17 cellular contexts compared by ENCODE assay signal in the genomic region with DNA sequence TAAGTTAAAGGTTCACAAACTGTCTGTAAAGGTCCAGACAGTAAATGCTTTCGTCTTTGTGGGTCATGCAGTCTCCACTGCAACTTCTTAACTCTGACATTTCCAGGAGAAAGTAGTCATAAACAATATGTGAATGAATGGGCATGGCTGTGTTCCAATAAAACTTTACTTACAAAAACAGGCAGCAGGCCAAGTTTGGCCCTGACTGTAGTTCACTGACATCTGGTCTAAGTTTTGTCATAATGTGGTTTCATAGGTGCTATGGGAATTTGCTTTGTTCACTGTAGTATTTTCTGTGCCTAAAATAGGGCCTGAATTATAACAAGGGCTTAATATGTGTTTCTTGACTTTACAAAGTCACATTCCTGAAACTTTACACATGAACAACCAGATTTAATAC.
DNase-seq lines count a peak whose midpoint lies in the region; ATAC-seq, FAIRE-seq and TF ChIP-seq lines count a peak whose summit lies in the region.
"Had no signal": no experiment of that assay in that cellular context is flagged by ENCODE, and none has a peak within 500 bp of the region (broad histone marks: within the 10 kb centered on the region; RNA-seq: fewer than 3 reads in every experiment).

No MANE protein-coding gene starts in this region.

- no peaks in the 10 kb centered on the region for H4K20me1 ChIP-seq in GM12878 (ENCODE audit: control insufficient read depth, insufficient read depth)

- H3K36me3 ChIP-seq in GM12878 (ENCODE audit: control insufficient read depth in 2 of 2, insufficient read depth in 2 of 2, low read length in 1 of 2) (no peaks in the 10 kb centered on the region), ascending aorta (no peaks in the 10 kb centered on the region), esophagus muscularis mucosa (no peaks in the 10 kb centered on the region)
- H3K36me3 ChIP-seq: esophagus squamous epithelium, vagina had no signal

- RAD21 ChIA-PET in GM12878 (lab: Charles Lee; ENCODE audit: unreplicated experiment), result interaction anchor here (1.2 kb wide), 1 partner anchor 534 kb away, joined by 3 read pairs; no protein-coding TSS in a partner anchor

- no peak for TF ChIP-seq RAD21 in GM12878 (IDR thresholded peaks at IDR 0.05; ENCODE audit: insufficient read depth, low read depth, low read length)

- in situ Hi-C loops in GM12878 (cut with MboI), result no loop called here

- no peak overlapping the region for H3K4me2 ChIP-seq in GM12878 (ENCODE audit: control insufficient read depth, insufficient read depth)

- H3K9ac ChIP-seq in GM12878 (ENCODE audit: control insufficient read depth, insufficient read depth, low read length), result no peak overlapping the region

- SMC1A ChIA-PET in GM12878 (lab: Charles Lee; ENCODE audit: uncharacterized antibody, unreplicated experiment), result interaction anchor here (1.0 to 1.6 kb wide), 2 partner anchors 10 to 405 kb away, joined by 3 to 4 read pairs; no protein-coding TSS in a partner anchor

- WGBS in GM12878 (ENCODE audit: insufficient coverage, insufficient replicate concordance, low lambda C conversion rate, missing lambda C conversion rate), result 33% methylated on average over 1 of the region's 1 CpG
- 87% methylated on average over 1 of the region's 1 CpG for WGBS in esophagus muscularis mucosa

- CTCF ChIA-PET in GM12878 (lab: Yijun Ruan, JAX), result interaction anchor here (0.8 to 1.0 kb wide), 2 partner anchors 10 to 559 kb away, joined by 3 read pairs; no protein-coding TSS in a partner anchor

- TF ChIP-seq POLR2A in GM12878 (IDR thresholded peaks at IDR 0.05; ENCODE audit: low read depth, low read length), result no peak
- no peak for TF ChIP-seq POLR2A in erythroblast (IDR thresholded peaks at IDR 0.05; ENCODE audit: low read length)
- TF ChIP-seq POLR2A in esophagus muscularis mucosa (IDR thresholded peaks at IDR 0.05; ENCODE audit: low read depth), result no peak

- intact Hi-C loops in GM12878 (cut with micrococcal nuclease; ENCODE audit: unreplicated experiment) (loop anchor here (10.0 kb wide), 1 partner anchor 307 kb away; the partner anchor contains the start of gene LRIG1), ascending aorta (cut with DNase I) (no loop called here), esophagus muscularis mucosa (cut with DNase I) (no loop called here)

- no TSS peak for BruUV-seq in GM12878 (replicated peaks; lab: Mats Ljungman, UMichigan)

- H3K79me2 ChIP-seq in GM12878 (ENCODE audit: control insufficient read depth, insufficient read depth, low read length), result no peaks in the 10 kb centered on the region

- TF ChIP-seq CTCF in GM12878 (IDR thresholded peaks at IDR 0.05 in 2 of 3, conservative IDR thresholded peaks at IDR 0.05 in 1 of 3; ENCODE audit: control insufficient read depth in 2 of 3, extremely low read depth in 1 of 3, insufficient read depth in 1 of 3, low read depth in 3 of 3, low read length in 3 of 3) (no peak), fibroblast of the aortic adventitia (IDR thresholded peaks at IDR 0.05; ENCODE audit: insufficient read depth, low read length) (no peak), ascending aorta (IDR thresholded peaks at IDR 0.05) (no peak), esophagus muscularis mucosa (IDR thresholded peaks at IDR 0.05) (no peak)

- ATAC-seq in GM12878 (no peak), HG02840 (IDR thresholded peaks at IDR 0.05; ENCODE audit: low FRiP score, unreplicated experiment) (no peak)
- ATAC-seq: activated CD4-positive, CD25-positive, alpha-beta regulatory T cell treated with anti-CD3 and anti-CD28 coated beads, Interleukin-2, amount 50 U/mL, for 24 hours; activated T-helper 17 cell treated with anti-CD3 and anti-CD28 coated beads, Interleukin-2, amount 50 U/mL, for 72 hours; HCT116; left cardiac atrium had no signal

- no peak overlapping the region for H3K4me3 ChIP-seq in GM12878
- H3K4me3 ChIP-seq in fibroblast of the aortic adventitia (ENCODE audit: low read depth, low read length), result no peak overlapping the region
- no peak overlapping the region for H3K4me3 ChIP-seq in ascending aorta
- no peak overlapping the region for H3K4me3 ChIP-seq in esophagus muscularis mucosa
- H3K4me3 ChIP-seq: esophagus squamous epithelium, vagina had no signal

- POLR2A ChIA-PET in GM12878 (lab: Charles Lee), result interaction anchor here (0.7 kb wide), 1 partner anchor 435 kb away, joined by 4 read pairs; no protein-coding TSS in a partner anchor

- FAIRE-seq in GM12878 (lab: Jason Lieb, UNC), result no peak
- FAIRE-seq: GM18507 had no signal

- no peak overlapping the region for H2AFZ ChIP-seq in GM12878 (ENCODE audit: control insufficient read depth, low read depth, low read length)

- no peaks in the 10 kb centered on the region for H3K4me1 ChIP-seq in GM12878 (ENCODE audit: control insufficient read depth, insufficient read depth, low read length)
- H3K4me1 ChIP-seq in ascending aorta, result no peaks in the 10 kb centered on the region
- peaks cover 0 to 19% (median 11%) of the 10 kb centered on the region in 4 donors for H3K4me1 ChIP-seq in esophagus muscularis mucosa
- H3K4me1 ChIP-seq: vagina had no signal

- DNase-seq in A172 (ENCODE audit: low spot score) (peak; percentile 33), HT1080 (ENCODE audit: low read depth) (peak; percentile 72), GM12878 (ENCODE audit: low read depth, low spot score) (no peak), fibroblast of the aortic adventitia (ENCODE audit: low read depth) (peak; percentile 62), ascending aorta (ENCODE audit: low spot score in 2 of 2) (no peak), erythroblast (lab: John Stamatoyannopoulos, UW) (no peak), esophagus muscularis mucosa (ENCODE audit: extremely low spot score) (no peak)
- DNase-seq: DMS79, esophagus squamous epithelium, left cardiac atrium, NCI-H2029 had no signal

- TF ChIP-seq EP300 in GM12878 (IDR thresholded peaks at IDR 0.05; ENCODE audit: borderline replicate concordance in 1 of 2, control insufficient read depth in 1 of 2, low read depth in 2 of 2, low read length in 2 of 2) (no peak), esophagus muscularis mucosa (IDR thresholded peaks at IDR 0.05) (no peak)

- H3K27me3 ChIP-seq in GM12878 (replicated peaks in 1 of 2; ENCODE audit: control insufficient read depth in 2 of 2, insufficient read depth in 2 of 2, low read length in 1 of 2) (no peaks in the 10 kb centered on the region), ascending aorta (no peaks in the 10 kb centered on the region), esophagus muscularis mucosa (no peaks in the 10 kb centered on the region)
- H3K27me3 ChIP-seq: esophagus squamous epithelium, vagina had no signal

- H3K27ac ChIP-seq in GM12878 (ENCODE audit: control insufficient read depth, insufficient read depth) (no peak overlapping the region), ascending aorta (no peak overlapping the region), esophagus muscularis mucosa (replicated peaks in 1 of 4) (no peak overlapping the region)
- H3K27ac ChIP-seq: esophagus squamous epithelium, vagina had no signal

- H3K9me3 ChIP-seq in GM12878 (replicated peaks; ENCODE audit: control insufficient read depth, insufficient read depth, low read length) (no peaks in the 10 kb centered on the region), ascending aorta (no peaks in the 10 kb centered on the region), esophagus muscularis mucosa (no peaks in the 10 kb centered on the region)
- H3K9me3 ChIP-seq: esophagus squamous epithelium, vagina had no signal

TF ChIP-seq in GM12878, 131 proteins besides CTCF, POLR2A, EP300 and RAD21 (continues in another document):
- TF ChIP-seq SMARCA5 (IDR thresholded peaks at IDR 0.05), result no peak
- TF ChIP-seq, protein P1, sequence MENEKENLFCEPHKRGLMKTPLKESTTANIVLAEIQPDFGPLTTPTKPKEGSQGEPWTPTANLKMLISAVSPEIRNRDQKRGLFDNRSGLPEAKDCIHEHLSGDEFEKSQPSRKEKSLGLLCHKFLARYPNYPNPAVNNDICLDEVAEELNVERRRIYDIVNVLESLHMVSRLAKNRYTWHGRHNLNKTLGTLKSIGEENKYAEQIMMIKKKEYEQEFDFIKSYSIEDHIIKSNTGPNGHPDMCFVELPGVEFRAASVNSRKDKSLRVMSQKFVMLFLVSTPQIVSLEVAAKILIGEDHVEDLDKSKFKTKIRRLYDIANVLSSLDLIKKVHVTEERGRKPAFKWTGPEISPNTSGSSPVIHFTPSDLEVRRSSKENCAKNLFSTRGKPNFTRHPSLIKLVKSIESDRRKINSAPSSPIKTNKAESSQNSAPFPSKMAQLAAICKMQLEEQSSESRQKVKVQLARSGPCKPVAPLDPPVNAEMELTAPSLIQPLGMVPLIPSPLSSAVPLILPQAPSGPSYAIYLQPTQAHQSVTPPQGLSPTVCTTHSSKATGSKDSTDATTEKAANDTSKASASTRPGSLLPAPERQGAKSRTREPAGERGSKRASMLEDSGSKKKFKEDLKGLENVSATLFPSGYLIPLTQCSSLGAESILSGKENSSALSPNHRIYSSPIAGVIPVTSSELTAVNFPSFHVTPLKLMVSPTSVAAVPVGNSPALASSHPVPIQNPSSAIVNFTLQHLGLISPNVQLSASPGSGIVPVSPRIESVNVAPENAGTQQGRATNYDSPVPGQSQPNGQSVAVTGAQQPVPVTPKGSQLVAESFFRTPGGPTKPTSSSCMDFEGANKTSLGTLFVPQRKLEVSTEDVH (IDR thresholded peaks at IDR 0.05; ENCODE audit: low read depth, partially characterized antibody), result no peak
- no peak for TF ChIP-seq JUND (IDR thresholded peaks at IDR 0.05; ENCODE audit: low read depth, low read length)

Comparison
In these comparisons a context has a peak if more than half of its experiments do, and no peak if none do; other contexts are left out.
1. DNase-seq: peak in A172 (single experiment), HT1080 (single experiment) and fibroblast of the aortic adventitia (single experiment); none in GM12878 (single experiment), ascending aorta (0 of 2), erythroblast (0 of 2) and esophagus muscularis mucosa (single experiment).